In genomic region chrX:23637187-23637586, GRCh38 we compare ENCODE assay signal across 20 cellular contexts. TPM values are rescaled to one million over a fixed set of nuclear protein-coding genes. Genes with fewer than 3 reads are reported as not detected.
DNase-seq lines count a peak whose midpoint lies in the region; ATAC-seq and TF ChIP-seq lines count a peak whose summit lies in the region.
"Had no signal": no experiment of that assay in that cellular context is flagged by ENCODE, and none has a peak within 500 bp of the region (broad histone marks: within the 10 kb centered on the region; RNA-seq: fewer than 3 reads in every experiment).

No MANE protein-coding gene starts in this region.

- H3K4me3 ChIP-seq in PC-3 (ENCODE audit: low read length), result no peak overlapping the region
- H3K4me3 ChIP-seq: BLaER1 treated with 17β-estradiol and CSF1 and Interleukin-3, amounts not matched to agents 10 nM and 100 nM; right lobe of liver had no signal

- no peak overlapping the region for H3K27ac ChIP-seq in PC-3 (ENCODE audit: low read length)
- H3K27ac ChIP-seq: BLaER1 treated with 17β-estradiol and CSF1 and Interleukin-3, amounts not matched to agents 10 nM and 100 nM; HL-60; right lobe of liver had no signal

- CTCF ChIA-PET in PC-3 (lab: Charles Lee), result no interaction called here

- H3K36me3 Mint-ChIP-seq in activated T-cell treated with anti-CD3 and anti-CD28 coated beads, Interleukin-2, amount 50 U/mL, for 4 hours (ENCODE audit: insufficient read depth), result no peaks in the 10 kb centered on the region
- H3K36me3 Mint-ChIP-seq: activated naive CD8-positive, alpha-beta T cell; mesothelial cell of epicardium had no signal

- no peaks in the 10 kb centered on the region for H3F3A ChIP-seq in PC-3 (ENCODE audit: low read length, unreplicated experiment)

- no peaks in the 10 kb centered on the region for H3K9me2 ChIP-seq in PC-3 (replicated peaks; ENCODE audit: low read length)

- H2AFZ ChIP-seq in PC-3 (ENCODE audit: low read length), result no peak overlapping the region

- no peaks in the 10 kb centered on the region for H3K9me3 ChIP-seq in PC-3 (ENCODE audit: low read length)
- H3K9me3 ChIP-seq: right lobe of liver had no signal

- no peak overlapping the region for H3K4me3 Mint-ChIP-seq in activated T-cell treated with anti-CD3 and anti-CD28 coated beads, Interleukin-2, amount 50 U/mL, for 4 hours
- H3K4me3 Mint-ChIP-seq: activated naive CD8-positive, alpha-beta T cell; central memory CD8-positive, alpha-beta T cell; mesothelial cell of epicardium; stimulated activated naive CD8-positive, alpha-beta T cell treated with anti-CD3 and anti-CD28 coated beads, Interleukin-15, Interleukin-2, amounts not matched to agents 100 ng/mL and 50 ng/mL, for 24 hours had no signal

- TF ChIP-seq CTCF in GM12872 (IDR thresholded peaks at IDR 0.05; ENCODE audit: insufficient read depth, low read depth, low read length) (0 out of 3 replicates have a peak, but pooled peaks have one; percentile 14), PC-3 (conservative IDR thresholded peaks at IDR 0.05; ENCODE audit: low read depth, low read length) (no peak)

- peak; percentile 34 for DNase-seq in activated T-cell treated with anti-CD3 and anti-CD28 coated beads, Interleukin-2, amount 50 U/mL, for 4 hours
- DNase-seq in PC-3, result no peak
- DNase-seq in SHP77 treated with DMSO at 0.1 percent for 48 hours (lab: John Stamatoyannopoulos, UW), result no peak
- DNase-seq: DMS79 treated with DMSO at 0.1 percent for 48 hours, NCI-H187, NCI-H510A treated with DMSO at 0.1 percent for 48 hours, right lobe of liver, SW 1271 had no signal

- no peaks in the 10 kb centered on the region for H3K9me3 Mint-ChIP-seq in activated T-cell treated with anti-CD3 and anti-CD28 coated beads, Interleukin-2, amount 50 U/mL, for 4 hours
- H3K9me3 Mint-ChIP-seq: central memory CD8-positive, alpha-beta T cell; stimulated activated naive CD8-positive, alpha-beta T cell treated with anti-CD3 and anti-CD28 coated beads, Interleukin-15, Interleukin-2, amounts not matched to agents 100 ng/mL and 50 ng/mL, for 24 hours had no signal

- POLR2A ChIA-PET in PC-3 (lab: Charles Lee; ENCODE audit: unreplicated experiment), result no interaction called here

- no peak overlapping the region for H3K9ac ChIP-seq in PC-3 (ENCODE audit: low read length)
- H3K9ac ChIP-seq: BLaER1 treated with 17β-estradiol and CSF1 and Interleukin-3, amounts not matched to agents 10 nM and 100 nM had no signal

- H3K36me3 ChIP-seq in PC-3 (ENCODE audit: low read depth, low read length), result no peaks in the 10 kb centered on the region
- H3K36me3 ChIP-seq: BLaER1 treated with 17β-estradiol and CSF1 and Interleukin-3, amounts not matched to agents 10 nM and 100 nM; right lobe of liver had no signal

- ATAC-seq in GM18858 (IDR thresholded peaks at IDR 0.05; ENCODE audit: unreplicated experiment) (peak; percentile 72), HG03039 (IDR thresholded peaks at IDR 0.05; ENCODE audit: unreplicated experiment) (peak; percentile 80), HG03108 (IDR thresholded peaks at IDR 0.05; ENCODE audit: unreplicated experiment) (no peak), PC-3 (no peak), GM19463 (IDR thresholded peaks at IDR 0.05; ENCODE audit: unreplicated experiment) (no peak)
- ATAC-seq in activated T-cell treated with anti-CD3 and anti-CD28 coated beads, Interleukin-2, amount 50 U/mL, for 4 hours, result peak; percentile 27 to 88
- ATAC-seq: Panc1 had no signal

- H4K20me1 ChIP-seq in PC-3 (ENCODE audit: low read length), result no peaks in the 10 kb centered on the region
- H4K20me1 ChIP-seq: BLaER1 treated with 17β-estradiol and CSF1 and Interleukin-3, amounts not matched to agents 10 nM and 100 nM had no signal

- no peaks in the 10 kb centered on the region for H3K4me1 Mint-ChIP-seq in activated T-cell treated with anti-CD3 and anti-CD28 coated beads, Interleukin-2, amount 50 U/mL, for 4 hours (ENCODE audit: low read depth)
- H3K4me1 Mint-ChIP-seq: central memory CD8-positive, alpha-beta T cell; mesothelial cell of epicardium had no signal

- intact Hi-C loops in PC-3 (cut with micrococcal nuclease), result no loop called here

- peaks cover 3% of the 10 kb centered on the region for H3K27me3 Mint-ChIP-seq in activated T-cell treated with anti-CD3 and anti-CD28 coated beads, Interleukin-2, amount 50 U/mL, for 4 hours (ENCODE audit: low read depth)
- H3K27me3 Mint-ChIP-seq: activated naive CD8-positive, alpha-beta T cell; central memory CD8-positive, alpha-beta T cell; stimulated activated naive CD8-positive, alpha-beta T cell treated with anti-CD3 and anti-CD28 coated beads, Interleukin-15, Interleukin-2, amounts not matched to agents 100 ng/mL and 50 ng/mL, for 24 hours had no signal

- no peaks in the 10 kb centered on the region for H3K27me3 ChIP-seq in PC-3 (ENCODE audit: low read length)
- H3K27me3 ChIP-seq: BLaER1 treated with 17β-estradiol and CSF1 and Interleukin-3, amounts not matched to agents 10 nM and 100 nM; right lobe of liver had no signal

- H3K79me2 ChIP-seq in PC-3 (ENCODE audit: low read length), result no peaks in the 10 kb centered on the region

- no peak overlapping the region for H3K4me2 ChIP-seq in PC-3 (ENCODE audit: low read length)
- H3K4me2 ChIP-seq: BLaER1 treated with 17β-estradiol and CSF1 and Interleukin-3, amounts not matched to agents 10 nM and 100 nM had no signal

- BruUV-seq in PC-3 (replicated peaks; lab: Mats Ljungman, UMichigan), result no TSS peak

- H3K4me1 ChIP-seq in PC-3 (ENCODE audit: insufficient read depth, low read length), result no peaks in the 10 kb centered on the region
- H3K4me1 ChIP-seq: BLaER1 treated with 17β-estradiol and CSF1 and Interleukin-3, amounts not matched to agents 10 nM and 100 nM; right lobe of liver had no signal

RNA-seq across cellular contexts. Expression of gene PRDX4, which starts 30.1 kb away (rescaled TPM):
- total RNA-seq in activated T-cell treated with anti-CD3 and anti-CD28 coated beads, Interleukin-2, amount 50 U/mL, for 4 hours, result 100 to 1,000 TPM; 100 to 118 (median 112) TPM
- 249 and 276 TPM in 2 replicates for total RNA-seq in PC-3 (2014; rRNA removed)

Comparison
In these comparisons a context has a peak if more than half of its experiments do, and no peak if none do; other contexts are left out.
1. ATAC-seq: peak in GM18858 (single experiment), HG03039 (single experiment) and activated T-cell treated with anti-CD3 and anti-CD28 coated beads, Interleukin-2, amount 50 U/mL, for 4 hours (2 of 2); none in HG03108 (single experiment), PC-3 (single experiment) and GM19463 (single experiment).